Comparison of ENCODE assay signal across 1 cellular context in the genomic region with DNA sequence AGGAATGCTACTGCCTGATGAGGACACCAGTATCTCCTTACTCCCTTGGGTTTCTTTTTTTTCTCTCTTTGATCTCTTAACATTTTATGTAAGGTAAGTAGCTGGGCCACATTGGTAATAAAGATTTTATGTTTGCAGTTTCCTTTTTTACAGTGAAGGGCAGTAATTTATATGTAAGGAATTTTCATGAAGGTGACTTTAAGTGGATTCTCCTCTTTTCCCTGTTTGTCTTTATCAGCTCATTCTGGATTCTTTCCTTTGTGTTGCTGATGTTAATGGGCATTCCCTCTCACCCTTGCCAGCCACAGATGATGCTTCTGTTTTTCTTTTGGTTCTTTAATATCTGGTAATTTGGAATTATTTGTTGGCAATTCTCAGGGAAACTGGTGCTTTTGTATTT.
TF ChIP-seq lines count a peak whose summit lies in the region.

No MANE protein-coding gene starts in this region.

TF ChIP-seq in H1, 55 proteins besides CTCF, POLR2A, EP300 and RAD21:
- TF ChIP-seq JUND (IDR thresholded peaks at IDR 0.05; ENCODE audit: low read length), result no peak
- TF ChIP-seq HDAC2 (IDR thresholded peaks at IDR 0.05; ENCODE audit: borderline replicate concordance in 1 of 2, low read depth in 2 of 2, low read length in 2 of 2), result no peak
- no peak for TF ChIP-seq CEBPB (IDR thresholded peaks at IDR 0.05; ENCODE audit: low read depth, low read length)
- no peak for TF ChIP-seq FOSL1 (IDR thresholded peaks at IDR 0.05; ENCODE audit: insufficient read depth, low read depth, low read length)
- TF ChIP-seq TBP (IDR thresholded peaks at IDR 0.05; ENCODE audit: low read depth, low read length), result no peak
- TF ChIP-seq RXRA (IDR thresholded peaks at IDR 0.05; ENCODE audit: insufficient read depth, low read depth, low read length), result no peak
- TF ChIP-seq ASH2L (IDR thresholded peaks at IDR 0.05; ENCODE audit: low read length), result no peak
- TF ChIP-seq BRCA1 (IDR thresholded peaks at IDR 0.05; ENCODE audit: low read depth, low read length), result no peak
- no peak for TF ChIP-seq EZH2 (IDR thresholded peaks at IDR 0.05; ENCODE audit: low read depth, low read length, severe bottlenecking)
- TF ChIP-seq TAF7 (optimal IDR thresholded peaks at IDR 0.05; ENCODE audit: borderline replicate concordance, low read depth, low read length), result no peak
- TF ChIP-seq SRF (IDR thresholded peaks at IDR 0.05; ENCODE audit: low read depth, low read length), result no peak
- TF ChIP-seq CHD2 (IDR thresholded peaks at IDR 0.05; ENCODE audit: low read length), result no peak
- TF ChIP-seq USF2 (IDR thresholded peaks at IDR 0.05; ENCODE audit: low read length), result no peak
